Comparison of ENCODE assay signal across 25 cellular contexts in genomic region chr4:158004101-158004500, GRCh38.
DNase-seq lines count a peak whose midpoint lies in the region; ATAC-seq and TF ChIP-seq lines count a peak whose summit lies in the region.
"Had no signal": no experiment of that assay in that cellular context is flagged by ENCODE, and none has a peak within 500 bp of the region (broad histone marks: within the 10 kb centered on the region; RNA-seq: fewer than 3 reads in every experiment).

No MANE protein-coding gene starts in this region.

- H3K27me3 ChIP-seq in HAP-1 (ENCODE audit: low read depth) (no peaks in the 10 kb centered on the region), sigmoid colon (no peaks in the 10 kb centered on the region)

- H3K4me1 ChIP-seq in HAP-1 = peaks cover 43% of the 10 kb centered on the region
- H3K4me1 ChIP-seq in sigmoid colon = peaks cover 0 to 78% (median 40%) of the 10 kb centered on the region in 4 donors
- H3K4me1 ChIP-seq: A549, Caco-2 had no signal

- CTCF ChIA-PET in WTC11 (lab: Charles Lee) = interaction anchor here (0.7 kb wide), 1 partner anchor 167 kb away, joined by 3 read pairs; no protein-coding TSS in a partner anchor

- 89 to 90% methylated on average over 5 of the region's 5 CpGs for WGBS in sigmoid colon, 2 donors

- H3K27ac ChIP-seq in sigmoid colon = peak overlapping the region in 3 of 4 donors; percentile 41 to 69 (median 62)
- H3K27ac ChIP-seq: A549, C4-2B had no signal

- no peak for TF ChIP-seq POLR2A in sigmoid colon (IDR thresholded peaks at IDR 0.05)

- no peak for ATAC-seq in WTC11
- ATAC-seq: A549; CD8-positive, alpha-beta T cell; HepG2; K562; PC-3 had no signal

- TF ChIP-seq EP300 in sigmoid colon (IDR thresholded peaks at IDR 0.05) = no peak

- H3K4me3 ChIP-seq in HAP-1 = no peak overlapping the region
- H3K4me3 ChIP-seq in sigmoid colon = no peak overlapping the region
- H3K4me3 ChIP-seq: A549, K562 had no signal

- H3K4me3 Mint-ChIP-seq in WTC11 (no peak overlapping the region), nephron (no peak overlapping the region)
- H3K4me3 Mint-ChIP-seq: CD8-positive, alpha-beta T cell had no signal

- H3K9me3 Mint-ChIP-seq in WTC11 = no peaks in the 10 kb centered on the region
- H3K9me3 Mint-ChIP-seq in nephron = no peaks in the 10 kb centered on the region
- H3K9me3 Mint-ChIP-seq: CD8-positive, alpha-beta T cell had no signal

- H3K9me3 ChIP-seq in HAP-1 (no peaks in the 10 kb centered on the region), sigmoid colon (no peaks in the 10 kb centered on the region)
- H3K9me3 ChIP-seq: A549, Caco-2, SK-N-SH had no signal

- H3K36me3 ChIP-seq in HAP-1 (replicated peaks) = no peaks in the 10 kb centered on the region
- H3K36me3 ChIP-seq in sigmoid colon = no peaks in the 10 kb centered on the region

- intact Hi-C loops in sigmoid colon (cut with DNase I) (no loop called here), posterior cingulate gyrus (cut with DNase I) (no loop called here)

- H3K27ac Mint-ChIP-seq in WTC11 (peak overlapping the region; percentile 31; the same call in 1 of the 2 replicates), nephron (peak overlapping the region; percentile 87 to 94 (median 91))
- H3K27ac Mint-ChIP-seq: CD8-positive, alpha-beta T cell had no signal

- peak; percentile 52 to 84 for DNase-seq in HAP-1 (ENCODE audit: low spot score in 2 of 2)
- no peak for DNase-seq in WTC11 (ENCODE audit: low spot score)
- no peak for DNase-seq in sigmoid colon
- no peak for DNase-seq in GM19240 (ENCODE audit: insufficient read length, low spot score)
- DNase-seq in posterior cingulate gyrus = no peak
- DNase-seq in DMS53 treated with DMSO at 0.1 percent for 48 hours (lab: John Stamatoyannopoulos, UW; ENCODE audit: unreplicated experiment) = no peak
- DNase-seq: Caco-2; CD8-positive, alpha-beta T cell; DMS79 treated with DMSO at 0.1 percent for 48 hours; H7; Kasumi-1; NCI-H1105; NCI-H1436 treated with DMSO at 0.1 percent for 48 hours; NCI-H187 treated with DMSO at 0.1 percent for 48 hours; NCI-H2107; NCI-H524; NCI-H774; NK-92 treated with Interleukin-12 subunit alpha and Interleukin-12 subunit beta, amount 100 ng/mL, for 24 hours; PC-3; SK-N-SH had no signal

- in situ Hi-C loops in HAP-1 (cut with MboI; ENCODE audit: low sequenced_read_pairs) = no loop called here

- TF ChIP-seq CTCF in WTC11 (IDR thresholded peaks at IDR 0.05) (no peak), nephron (IDR thresholded peaks at IDR 0.05; ENCODE audit: unreplicated experiment in 3 of 3) (no peak), sigmoid colon (IDR thresholded peaks at IDR 0.05) (no peak)

- no peaks in the 10 kb centered on the region for H3K27me3 Mint-ChIP-seq in WTC11 (ENCODE audit: low read depth)
- no peaks in the 10 kb centered on the region for H3K27me3 Mint-ChIP-seq in nephron (ENCODE audit: low read depth)

- POLR2A ChIA-PET in WTC11 (lab: Charles Lee) = no interaction called here

- H3K4me1 Mint-ChIP-seq in WTC11 (no peaks in the 10 kb centered on the region), nephron (peaks cover 49% of the 10 kb centered on the region)

- H3K36me3 Mint-ChIP-seq in WTC11 (no peaks in the 10 kb centered on the region), nephron (ENCODE audit: low read depth) (no peaks in the 10 kb centered on the region)
- H3K36me3 Mint-ChIP-seq: CD8-positive, alpha-beta T cell had no signal

TF ChIP-seq in WTC11, 78 proteins besides CTCF, POLR2A, EP300 and RAD21 (continues in another document):
- TF ChIP-seq NFE2L1 (CRISPR knock-in tag; IDR thresholded peaks at IDR 0.05) = no peak
- TF ChIP-seq, protein P1, sequence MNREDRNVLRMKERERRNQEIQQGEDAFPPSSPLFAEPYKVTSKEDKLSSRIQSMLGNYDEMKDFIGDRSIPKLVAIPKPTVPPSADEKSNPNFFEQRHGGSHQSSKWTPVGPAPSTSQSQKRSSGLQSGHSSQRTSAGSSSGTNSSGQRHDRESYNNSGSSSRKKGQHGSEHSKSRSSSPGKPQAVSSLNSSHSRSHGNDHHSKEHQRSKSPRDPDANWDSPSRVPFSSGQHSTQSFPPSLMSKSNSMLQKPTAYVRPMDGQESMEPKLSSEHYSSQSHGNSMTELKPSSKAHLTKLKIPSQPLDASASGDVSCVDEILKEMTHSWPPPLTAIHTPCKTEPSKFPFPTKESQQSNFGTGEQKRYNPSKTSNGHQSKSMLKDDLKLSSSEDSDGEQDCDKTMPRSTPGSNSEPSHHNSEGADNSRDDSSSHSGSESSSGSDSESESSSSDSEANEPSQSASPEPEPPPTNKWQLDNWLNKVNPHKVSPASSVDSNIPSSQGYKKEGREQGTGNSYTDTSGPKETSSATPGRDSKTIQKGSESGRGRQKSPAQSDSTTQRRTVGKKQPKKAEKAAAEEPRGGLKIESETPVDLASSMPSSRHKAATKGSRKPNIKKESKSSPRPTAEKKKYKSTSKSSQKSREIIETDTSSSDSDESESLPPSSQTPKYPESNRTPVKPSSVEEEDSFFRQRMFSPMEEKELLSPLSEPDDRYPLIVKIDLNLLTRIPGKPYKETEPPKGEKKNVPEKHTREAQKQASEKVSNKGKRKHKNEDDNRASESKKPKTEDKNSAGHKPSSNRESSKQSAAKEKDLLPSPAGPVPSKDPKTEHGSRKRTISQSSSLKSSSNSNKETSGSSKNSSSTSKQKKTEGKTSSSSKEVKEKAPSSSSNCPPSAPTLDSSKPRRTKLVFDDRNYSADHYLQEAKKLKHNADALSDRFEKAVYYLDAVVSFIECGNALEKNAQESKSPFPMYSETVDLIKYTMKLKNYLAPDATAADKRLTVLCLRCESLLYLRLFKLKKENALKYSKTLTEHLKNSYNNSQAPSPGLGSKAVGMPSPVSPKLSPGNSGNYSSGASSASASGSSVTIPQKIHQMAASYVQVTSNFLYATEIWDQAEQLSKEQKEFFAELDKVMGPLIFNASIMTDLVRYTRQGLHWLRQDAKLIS (CRISPR knock-in tag; IDR thresholded peaks at IDR 0.05; ENCODE audit: borderline replicate concordance) = no peak
- no peak for TF ChIP-seq CREB1 (CRISPR knock-in tag; IDR thresholded peaks at IDR 0.05)
- no peak for TF ChIP-seq ZNF416 (CRISPR knock-in tag; IDR thresholded peaks at IDR 0.05)
- TF ChIP-seq SOX15 (CRISPR knock-in tag; IDR thresholded peaks at IDR 0.05) = no peak
- TF ChIP-seq, protein P2, sequence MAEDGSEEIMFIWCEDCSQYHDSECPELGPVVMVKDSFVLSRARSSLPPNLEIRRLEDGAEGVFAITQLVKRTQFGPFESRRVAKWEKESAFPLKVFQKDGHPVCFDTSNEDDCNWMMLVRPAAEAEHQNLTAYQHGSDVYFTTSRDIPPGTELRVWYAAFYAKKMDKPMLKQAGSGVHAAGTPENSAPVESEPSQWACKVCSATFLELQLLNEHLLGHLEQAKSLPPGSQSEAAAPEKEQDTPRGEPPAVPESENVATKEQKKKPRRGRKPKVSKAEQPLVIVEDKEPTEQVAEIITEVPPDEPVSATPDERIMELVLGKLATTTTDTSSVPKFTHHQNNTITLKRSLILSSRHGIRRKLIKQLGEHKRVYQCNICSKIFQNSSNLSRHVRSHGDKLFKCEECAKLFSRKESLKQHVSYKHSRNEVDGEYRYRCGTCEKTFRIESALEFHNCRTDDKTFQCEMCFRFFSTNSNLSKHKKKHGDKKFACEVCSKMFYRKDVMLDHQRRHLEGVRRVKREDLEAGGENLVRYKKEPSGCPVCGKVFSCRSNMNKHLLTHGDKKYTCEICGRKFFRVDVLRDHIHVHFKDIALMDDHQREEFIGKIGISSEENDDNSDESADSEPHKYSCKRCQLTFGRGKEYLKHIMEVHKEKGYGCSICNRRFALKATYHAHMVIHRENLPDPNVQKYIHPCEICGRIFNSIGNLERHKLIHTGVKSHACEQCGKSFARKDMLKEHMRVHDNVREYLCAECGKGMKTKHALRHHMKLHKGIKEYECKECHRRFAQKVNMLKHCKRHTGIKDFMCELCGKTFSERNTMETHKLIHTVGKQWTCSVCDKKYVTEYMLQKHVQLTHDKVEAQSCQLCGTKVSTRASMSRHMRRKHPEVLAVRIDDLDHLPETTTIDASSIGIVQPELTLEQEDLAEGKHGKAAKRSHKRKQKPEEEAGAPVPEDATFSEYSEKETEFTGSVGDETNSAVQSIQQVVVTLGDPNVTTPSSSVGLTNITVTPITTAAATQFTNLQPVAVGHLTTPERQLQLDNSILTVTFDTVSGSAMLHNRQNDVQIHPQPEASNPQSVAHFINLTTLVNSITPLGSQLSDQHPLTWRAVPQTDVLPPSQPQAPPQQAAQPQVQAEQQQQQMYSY (CRISPR knock-in tag; IDR thresholded peaks at IDR 0.05) = no peak
- TF ChIP-seq HMGA2 (CRISPR knock-in tag; IDR thresholded peaks at IDR 0.05) = no peak
- TF ChIP-seq, protein P3, sequence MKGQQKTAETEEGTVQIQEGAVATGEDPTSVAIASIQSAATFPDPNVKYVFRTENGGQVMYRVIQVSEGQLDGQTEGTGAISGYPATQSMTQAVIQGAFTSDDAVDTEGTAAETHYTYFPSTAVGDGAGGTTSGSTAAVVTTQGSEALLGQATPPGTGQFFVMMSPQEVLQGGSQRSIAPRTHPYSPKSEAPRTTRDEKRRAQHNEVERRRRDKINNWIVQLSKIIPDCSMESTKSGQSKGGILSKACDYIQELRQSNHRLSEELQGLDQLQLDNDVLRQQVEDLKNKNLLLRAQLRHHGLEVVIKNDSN (CRISPR knock-in tag; IDR thresholded peaks at IDR 0.05) = no peak
- TF ChIP-seq, protein P4, sequence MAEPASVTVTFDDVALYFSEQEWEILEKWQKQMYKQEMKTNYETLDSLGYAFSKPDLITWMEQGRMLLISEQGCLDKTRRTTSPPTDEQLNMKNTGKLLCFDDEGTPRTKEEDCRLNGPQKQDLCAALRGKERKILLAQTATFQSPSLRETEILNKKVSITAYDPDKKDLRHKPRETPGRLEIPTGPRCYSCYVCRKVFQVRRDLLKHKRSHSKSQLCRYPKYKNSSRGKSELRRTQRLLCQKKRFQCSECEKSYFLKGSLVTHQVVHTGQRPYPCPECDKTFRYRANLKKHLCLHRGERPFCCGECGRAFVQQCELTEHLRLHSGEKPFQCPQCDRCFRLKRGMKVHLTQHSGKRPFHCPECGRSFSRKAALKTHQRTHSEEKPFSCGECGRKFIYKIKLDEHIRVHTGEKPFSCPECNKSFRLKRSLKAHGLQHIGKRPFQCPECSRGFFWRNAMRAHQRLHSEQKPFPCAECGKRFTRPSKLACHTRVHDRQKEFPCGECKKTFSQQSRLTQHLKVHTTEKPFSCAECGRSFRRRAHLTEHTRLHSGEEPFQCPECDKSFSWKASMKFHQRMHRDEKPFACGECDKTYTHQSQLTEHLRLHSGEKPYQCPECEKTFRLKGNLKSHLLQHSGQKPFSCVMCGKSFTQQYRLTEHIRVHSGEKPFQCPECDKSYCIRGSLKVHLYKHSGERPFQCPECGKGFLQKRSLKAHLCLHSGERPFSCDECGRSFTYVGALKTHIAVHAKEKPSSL (CRISPR knock-in tag; conservative IDR thresholded peaks at IDR 0.05) = no peak

Comparison
In these comparisons a context has a peak if more than half of its experiments do, and no peak if none do; other contexts are left out.
1. DNase-seq: peak in HAP-1 (2 of 2); none in WTC11 (single experiment), sigmoid colon (single experiment), GM19240 (single experiment), posterior cingulate gyrus (0 of 10) and DMS53 treated with DMSO at 0.1 percent for 48 hours (single experiment).